In the genomic region with DNA sequence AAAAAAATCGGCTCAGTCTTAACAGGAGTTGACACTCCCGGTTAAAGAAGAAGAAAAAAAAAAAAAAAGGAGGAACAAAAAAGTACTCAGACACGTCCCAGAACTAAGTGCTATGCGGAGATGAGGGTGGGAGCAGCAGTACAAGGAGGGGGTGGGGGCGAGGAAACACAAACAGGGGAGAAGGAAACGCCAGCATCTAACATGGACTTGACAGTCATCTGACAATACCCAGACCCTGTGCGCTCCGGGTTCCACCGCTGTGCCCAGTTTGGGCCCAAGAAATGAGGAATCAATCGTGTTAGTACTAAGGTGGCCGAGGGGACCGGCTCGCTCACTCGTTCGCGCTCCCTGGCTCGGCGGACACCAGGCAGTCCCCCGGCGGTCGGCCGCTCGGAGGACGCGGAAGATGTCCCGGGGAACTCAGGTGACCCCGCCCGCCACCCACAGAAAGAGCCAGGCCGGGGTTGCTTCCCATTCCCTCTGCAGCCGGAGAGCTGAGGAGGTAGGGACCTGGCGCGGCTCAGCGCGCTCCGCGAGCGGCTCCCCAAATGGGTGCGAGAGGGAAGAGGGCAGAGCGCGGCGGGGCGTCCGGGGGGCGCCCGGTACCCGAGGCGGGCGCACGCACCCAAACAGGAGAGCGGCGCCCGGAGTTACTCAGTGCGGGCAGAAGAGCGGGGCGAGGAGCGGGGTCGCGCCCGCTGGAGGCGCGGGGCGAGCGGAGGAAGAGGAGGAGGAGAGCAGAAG, we compare ENCODE assay signal across 8 cellular contexts.
A peak's percentile ranks its signal among the peaks of the same experiment; 100 is the strongest.
DNase-seq lines count a peak whose midpoint lies in the region; ATAC-seq lines count a peak whose summit lies in the region.

No MANE protein-coding gene starts in this region.

- H3K27me3 ChIP-seq in adipocyte (replicated peaks; ENCODE audit: control insufficient read depth, insufficient read depth, low read length) (no peaks in the 10 kb centered on the region), iPS-20b (ENCODE audit: insufficient read depth, low read length) (peaks cover 74% of the 10 kb centered on the region), stomach smooth muscle (ENCODE audit: control insufficient read depth in 1 of 2, insufficient read depth in 2 of 2, low read length in 2 of 2) (no peaks in the 10 kb centered on the region)

- H3K9ac ChIP-seq in adipocyte (ENCODE audit: low read length) (peak overlapping the region; percentile 83), iPS-20b (ENCODE audit: low read depth, low read length) (no peak overlapping the region), stomach smooth muscle (ENCODE audit: low read length in 2 of 2) (peak overlapping the region; percentile 52 to 55)

- H3K4me1 ChIP-seq in adipocyte (ENCODE audit: control insufficient read depth, insufficient read depth, low read length) (peaks cover 18% of the 10 kb centered on the region), iPS-20b (ENCODE audit: insufficient read depth, low read length) (peaks cover 24% of the 10 kb centered on the region; the same call in 1 of the 2 replicates), stomach smooth muscle (ENCODE audit: control insufficient read depth, insufficient read depth, low read length) (peaks cover 32% of the 10 kb centered on the region)

- H3K9me3 ChIP-seq in adipocyte (ENCODE audit: control insufficient read depth, low read length) (no peaks in the 10 kb centered on the region), iPS-20b (ENCODE audit: insufficient read depth, low read depth, low read length) (no peaks in the 10 kb centered on the region), stomach smooth muscle (ENCODE audit: control insufficient read depth in 2 of 2, low read length in 2 of 2) (no peaks in the 10 kb centered on the region)

- H3K36me3 ChIP-seq in adipocyte (ENCODE audit: control insufficient read depth, insufficient read depth, low read length, severe bottlenecking) = no peaks in the 10 kb centered on the region
- no peaks in the 10 kb centered on the region for H3K36me3 ChIP-seq in iPS-20b (ENCODE audit: insufficient read depth, low read depth, low read length)
- H3K36me3 ChIP-seq in stomach smooth muscle (ENCODE audit: control insufficient read depth in 2 of 2, insufficient read depth in 2 of 2, low read length in 2 of 2) = no peaks in the 10 kb centered on the region

- DNase-seq in activated CD8-positive, alpha-beta memory T cell treated with anti-CD3 and anti-CD28 coated beads for 24 hours = peak; percentile 75
- DNase-seq in activated CD8-positive, alpha-beta memory T cell treated with anti-CD3 and anti-CD28 coated beads, Interleukin-2, amount 50 U/mL, for 48 hours = no peak
- DNase-seq in adipocyte (ENCODE audit: low read depth) = peak; percentile 62
- no peak for DNase-seq in NCI-H524 (lab: John Stamatoyannopoulos, UW)
- no peak for DNase-seq in NCI-H2081 (lab: John Stamatoyannopoulos, UW)

- H3K27ac ChIP-seq in iPS-20b (ENCODE audit: low read length) (no peak overlapping the region), stomach smooth muscle (ENCODE audit: low read length) (peak overlapping the region; percentile 67)

- H3K4me3 ChIP-seq in adipocyte (ENCODE audit: low read length) = peak overlapping the region; percentile 90
- H3K4me3 ChIP-seq in iPS-20b (ENCODE audit: low read length) = peak overlapping the region; percentile 72
- H3K4me3 ChIP-seq in stomach smooth muscle (ENCODE audit: low read length in 2 of 2) = peak overlapping the region; percentile 60 to 83

- no peak for ATAC-seq in GM19328 (IDR thresholded peaks at IDR 0.05; ENCODE audit: unreplicated experiment)

Comparison
In these comparisons a context has a peak if more than half of its experiments do, and no peak if none do; other contexts are left out.
1. DNase-seq: peak in activated CD8-positive, alpha-beta memory T cell treated with anti-CD3 and anti-CD28 coated beads for 24 hours (single experiment) and adipocyte (single experiment); none in activated CD8-positive, alpha-beta memory T cell treated with anti-CD3 and anti-CD28 coated beads, Interleukin-2, amount 50 U/mL, for 48 hours (single experiment), NCI-H524 (0 of 2) and NCI-H2081 (0 of 2).
2. Peak in every context shown above with its lines, with median percentiles within 50 percentile points of each other: H3K4me3 ChIP-seq.